25 cellular contexts compared by ENCODE assay signal in genomic region chr2:69248232-69248631, GRCh38.
"Had no signal": no experiment of that assay in that cellular context is flagged by ENCODE, and none has a peak within 500 bp of the region (broad histone marks: within the 10 kb centered on the region; RNA-seq: fewer than 3 reads in every experiment).

No MANE protein-coding gene starts in this region.

- H3K27ac ChIP-seq: left ventricle myocardium inferior, neural progenitor cell, neutrophil, right atrium auricular region, skin epidermis, spleen, tibial nerve, uterus had no signal

- H3K4me3 Mint-ChIP-seq: immature natural killer cell; naive B cell; natural killer cell; nephron progenitor cell; neural progenitor cell; stimulated activated memory B cell treated with anti-CD40 and anti-IgM and Interleukin-4, amounts not matched to agents 10 μg/mL and 1 μg/mL and 100 μg/mL, for 72 hours; stimulated activated naive CD8-positive, alpha-beta T cell treated with anti-CD3 and anti-CD28 coated beads, Interleukin-15, amount 100 ng/mL, for 72 hours; type B pancreatic cell had no signal

- H3K27me3 Mint-ChIP-seq: progenitor cell of endocrine pancreas, type B pancreatic cell had no signal

- H3K9me3 Mint-ChIP-seq: natural killer cell; nephron progenitor cell; neural progenitor cell; stimulated activated memory B cell treated with anti-CD40 and anti-IgM and Interleukin-4, amounts not matched to agents 10 μg/mL and 1 μg/mL and 100 μg/mL, for 72 hours; stimulated activated naive CD8-positive, alpha-beta T cell treated with anti-CD3 and anti-CD28 coated beads, Interleukin-15, amount 100 ng/mL, for 72 hours; type B pancreatic cell had no signal

- DNase-seq: immature natural killer cell; islet precursor cell; left ventricle myocardium inferior; mesenchymal stem cell; naive B cell; natural killer cell; nephron progenitor cell; occipital lobe; spleen; stimulated activated CD4-positive, alpha-beta T cell treated with anti-CD3 and anti-CD28 coated beads, Interleukin-2, amount 100 ng/mL, for 48 hours; stimulated activated CD4-positive, alpha-beta T cell treated with anti-CD3 and anti-CD28 coated beads, Interleukin-4, amount 100 ng/mL, for 4 hours; stimulated activated CD8-positive, alpha-beta memory T cell treated with anti-CD3 and anti-CD28 coated beads, Interleukin-4, amount 100 ng/mL, for 48 hours; stimulated activated naive CD4-positive, alpha-beta T cell treated with Interleukin-2 at 50 U/mL for 16 hours; stimulated activated naive CD8-positive, alpha-beta T cell treated with anti-CD3 and anti-CD28 coated beads, Interleukin-15, amount 100 ng/mL, for 72 hours; substantia nigra; uterus had no signal

- H3K4me1 ChIP-seq: neural progenitor cell, right atrium auricular region had no signal

- H3K4me2 ChIP-seq: neural progenitor cell had no signal

- H3K27ac Mint-ChIP-seq: immature natural killer cell; naive B cell; natural killer cell; nephron progenitor cell; neural progenitor cell; progenitor cell of endocrine pancreas; stimulated activated memory B cell treated with anti-CD40 and anti-IgM and Interleukin-4, amounts not matched to agents 10 μg/mL and 1 μg/mL and 100 μg/mL, for 72 hours; stimulated activated naive CD8-positive, alpha-beta T cell treated with anti-CD3 and anti-CD28 coated beads, Interleukin-15, amount 100 ng/mL, for 72 hours; type B pancreatic cell had no signal

- H3K9me3 ChIP-seq: left ventricle myocardium inferior, neutrophil, right atrium auricular region, spleen, tibial nerve, uterus had no signal

- H2AFZ ChIP-seq: neural progenitor cell had no signal

- H3K9ac ChIP-seq: neural progenitor cell had no signal

- H3K27me3 ChIP-seq: neural progenitor cell, neutrophil, right atrium auricular region, spleen, tibial nerve, uterus had no signal

- H3K36me3 Mint-ChIP-seq: immature natural killer cell; naive B cell; natural killer cell; stimulated activated memory B cell treated with anti-CD40 and anti-IgM and Interleukin-4, amounts not matched to agents 10 μg/mL and 1 μg/mL and 100 μg/mL, for 72 hours had no signal

- H3K4me1 Mint-ChIP-seq: immature natural killer cell; naive B cell; natural killer cell; nephron progenitor cell; neural progenitor cell; stimulated activated memory B cell treated with anti-CD40 and anti-IgM and Interleukin-4, amounts not matched to agents 10 μg/mL and 1 μg/mL and 100 μg/mL, for 72 hours; stimulated activated naive CD8-positive, alpha-beta T cell treated with anti-CD3 and anti-CD28 coated beads, Interleukin-15, amount 100 ng/mL, for 72 hours had no signal

- H3K4me3 ChIP-seq: left ventricle myocardium inferior, neural progenitor cell, right atrium auricular region, skin epidermis, spleen, tibial nerve, uterus had no signal

- ATAC-seq: natural killer cell; sciatic nerve; stimulated activated memory B cell treated with anti-CD40 and anti-IgM and Interleukin-4, amounts not matched to agents 10 μg/mL and 1 μg/mL and 100 μg/mL, for 72 hours; stimulated activated naive CD8-positive, alpha-beta T cell treated with anti-CD3 and anti-CD28 coated beads, Interleukin-15, amount 100 ng/mL, for 72 hours had no signal

- H3K36me3 ChIP-seq: neural progenitor cell, neutrophil, right atrium auricular region, spleen, uterus had no signal
